8 cellular contexts compared by ENCODE assay signal in the genomic region with DNA sequence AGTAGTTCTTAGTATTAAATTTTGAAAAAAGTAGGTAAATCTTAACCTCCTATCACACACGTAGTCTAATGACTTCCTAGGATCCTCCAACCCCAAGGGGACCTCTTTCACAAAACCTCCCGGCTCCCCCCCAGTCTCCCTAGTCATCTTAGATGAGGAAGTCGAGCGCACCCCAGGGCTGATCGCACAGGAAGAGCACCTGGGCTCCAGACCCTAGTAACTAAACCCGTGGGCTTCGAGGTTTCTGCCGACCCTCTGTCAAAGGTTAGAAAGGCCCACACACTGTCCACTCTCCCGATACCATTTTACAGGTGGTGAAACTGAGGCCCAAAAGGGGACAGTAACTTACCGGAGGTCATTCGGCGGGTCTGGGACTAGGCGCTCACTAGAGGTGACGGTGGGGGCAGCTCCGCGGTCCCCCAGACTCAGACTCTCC. TPM values are rescaled to one million over a fixed set of nuclear protein-coding genes. Genes with fewer than 3 reads are reported as not detected.
DNase-seq lines count a peak whose midpoint lies in the region; ATAC-seq and TF ChIP-seq lines count a peak whose summit lies in the region.

No MANE protein-coding gene starts in this region.

- H3K79me2 ChIP-seq in osteoblast (ENCODE audit: insufficient read depth, low read length): peaks cover 68% of the 10 kb centered on the region

- no peak for TF ChIP-seq CTCF in foreskin keratinocyte (conservative IDR thresholded peaks at IDR 0.05)
- TF ChIP-seq CTCF in osteoblast (IDR thresholded peaks at IDR 0.05; ENCODE audit: extremely low read depth, low read depth, low read length): no peak

- peak overlapping the region; percentile 95 for H2AFZ ChIP-seq in osteoblast (ENCODE audit: low read length)

- ATAC-seq in HG02571 (IDR thresholded peaks at IDR 0.05; ENCODE audit: unreplicated experiment) (peak; percentile 7), foreskin keratinocyte (peak; percentile 8)

- peak overlapping the region; percentile 63 for H3K27ac ChIP-seq in foreskin keratinocyte
- peak overlapping the region; percentile 85 for H3K27ac ChIP-seq in osteoblast (ENCODE audit: low read depth, low read length)

- H3K4me2 ChIP-seq in osteoblast (ENCODE audit: insufficient read depth, low read length): peak overlapping the region; percentile 88

- peaks cover 19% of the 10 kb centered on the region for H3K36me3 ChIP-seq in osteoblast (ENCODE audit: insufficient read depth, low read length)

- H3K27me3 ChIP-seq in foreskin keratinocyte (no peaks in the 10 kb centered on the region), osteoblast (ENCODE audit: insufficient read depth, low read length) (no peaks in the 10 kb centered on the region)

- H3K4me1 ChIP-seq in foreskin keratinocyte (no peaks in the 10 kb centered on the region), osteoblast (ENCODE audit: insufficient read depth, low read length) (peaks cover 41% of the 10 kb centered on the region)

- peak overlapping the region; percentile 98 for H3K4me3 ChIP-seq in osteoblast (ENCODE audit: insufficient read depth, low read length)

- H4K20me1 ChIP-seq in osteoblast (ENCODE audit: insufficient read depth, low read length): no peaks in the 10 kb centered on the region

- DNase-seq in ELR (ENCODE audit: low read depth) (peak; percentile 64), NCI-H526 (lab: John Stamatoyannopoulos, UW) (peak; percentile 67 to 77), activated T-helper 1 cell treated with Interleukin-2 at 50 U/mL for 16 hours (ENCODE audit: low read depth) (peak; percentile 20), foreskin keratinocyte (no peak), osteoblast (ENCODE audit: insufficient read length, low spot score, missing footprints) (peak; percentile 27), occipital lobe (lab: John Stamatoyannopoulos, UW) (no peak), ecto neural progenitor cell (ENCODE audit: low spot score) (no peak)

- no peaks in the 10 kb centered on the region for H3K9me3 ChIP-seq in osteoblast (ENCODE audit: low read depth, low read length)

RNA-seq across cellular contexts. Expression of a gene that starts 0.3 kb away (rescaled TPM):
- 24.0 and 26.5 TPM in 2 replicates for total RNA-seq in foreskin keratinocyte
- 13.1 and 16.9 TPM in 2 replicates for polyA plus RNA-seq in foreskin keratinocyte
- 37.1 and 41.3 TPM in 2 replicates for total RNA-seq in osteoblast
- 29.0 TPM for total RNA-seq in occipital lobe

RNA-seq across cellular contexts. Expression of a gene that starts 0.6 kb away (rescaled TPM):
- total RNA-seq in foreskin keratinocyte (8.8 and 10.6 TPM in 2 replicates), osteoblast (30.4 and 30.6 TPM in 2 replicates), occipital lobe (23.7 TPM)
- polyA plus RNA-seq in foreskin keratinocyte: 5.6 and 5.8 TPM in 2 replicates

RNA-seq across cellular contexts. Expression of a gene that starts 11.0 kb away (rescaled TPM):
- total RNA-seq in foreskin keratinocyte (0.24 and 0.32 TPM in 2 replicates), osteoblast (under 0.01 TPM in 2 replicates), occipital lobe (0.16 TPM)
- polyA plus RNA-seq in foreskin keratinocyte: 0.20 and 0.27 TPM in 2 replicates

Comparison
In these comparisons a context has a peak if more than half of its experiments do, and no peak if none do; other contexts are left out.
1. DNase-seq: peak in ELR (single experiment), NCI-H526 (2 of 2), activated T-helper 1 cell treated with Interleukin-2 at 50 U/mL for 16 hours (single experiment) and osteoblast (single experiment); none in foreskin keratinocyte (0 of 2), occipital lobe (single experiment) and ecto neural progenitor cell (single experiment).